ENCODE assay signal across 7 cellular contexts in the genomic region with DNA sequence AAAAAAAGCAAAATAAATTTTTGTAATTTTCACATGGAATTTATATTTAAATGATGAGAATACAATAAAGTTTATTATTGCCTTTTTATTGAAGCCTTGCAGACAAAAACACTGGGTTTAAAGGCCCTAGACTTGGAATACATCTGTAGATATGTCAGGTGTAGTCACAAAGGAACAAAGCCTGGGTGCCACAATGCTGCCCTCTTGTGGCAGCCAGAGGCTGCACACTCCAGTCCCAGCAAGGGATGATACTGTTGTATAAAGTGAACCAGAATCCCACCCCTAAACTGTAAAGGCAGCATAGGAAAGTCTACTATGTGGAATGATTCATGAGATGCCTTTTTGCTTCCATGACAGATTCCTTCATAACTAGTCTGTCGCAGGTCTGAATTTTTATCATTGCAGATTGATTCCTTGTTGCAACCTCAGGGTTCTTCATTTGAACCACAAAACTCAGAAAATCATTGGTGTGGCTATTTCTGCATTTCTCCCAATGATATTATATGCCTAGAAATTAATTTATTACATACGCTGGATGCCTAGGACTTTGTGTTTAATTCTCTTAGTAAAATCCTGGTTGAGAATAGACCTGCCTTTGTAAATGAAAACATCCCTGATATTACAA.
DNase-seq lines count a peak whose midpoint lies in the region; TF ChIP-seq lines count a peak whose summit lies in the region.

No MANE protein-coding gene starts in this region.

- TF ChIP-seq CTCF in GM12875 (IDR thresholded peaks at IDR 0.05; ENCODE audit: borderline replicate concordance, insufficient read depth, low read depth, low read length) = peak; percentile 92
- peak; percentile 100 for TF ChIP-seq CTCF in HFF-Myc (IDR thresholded peaks at IDR 0.05; ENCODE audit: low read depth, low read length, missing control alignments)
- peak; percentile 100 for TF ChIP-seq CTCF in astrocyte of the cerebellum (IDR thresholded peaks at IDR 0.05; ENCODE audit: low read depth, low read length, missing control alignments)

- H3K4me3 Mint-ChIP-seq in T-helper 2 cell treated with Interferon-gamma antibody and Interleukin-4, amounts not matched to agents 5 μg/mL and 100 μg/mL, for 36 hours = no peak overlapping the region

- H3K9me3 Mint-ChIP-seq in T-helper 2 cell treated with Interferon-gamma antibody and Interleukin-4, amounts not matched to agents 5 μg/mL and 100 μg/mL, for 36 hours = no peaks in the 10 kb centered on the region

- in situ Hi-C loops in astrocyte of the cerebellum (cut with HindIII; ENCODE audit: low sequenced_read_pairs) = no loop called here

- no peak overlapping the region for H3K4me3 ChIP-seq in GM12875 (ENCODE audit: low read depth, low read length)
- no peak overlapping the region for H3K4me3 ChIP-seq in HFF-Myc (replicated peaks; ENCODE audit: low read depth, low read length)
- no peak overlapping the region for H3K4me3 ChIP-seq in astrocyte of the cerebellum (ENCODE audit: low read depth, low read length)

- H3K27ac Mint-ChIP-seq in T-helper 2 cell treated with Interferon-gamma antibody and Interleukin-4, amounts not matched to agents 5 μg/mL and 100 μg/mL, for 36 hours = no peak overlapping the region

- H3K27me3 Mint-ChIP-seq in T-helper 2 cell treated with Interferon-gamma antibody and Interleukin-4, amounts not matched to agents 5 μg/mL and 100 μg/mL, for 36 hours (ENCODE audit: low read depth) = no peaks in the 10 kb centered on the region

- peak; percentile 42 for DNase-seq in HFF-Myc (ENCODE audit: extremely low read depth, low read depth)
- DNase-seq in MV-4-11 (lab: John Stamatoyannopoulos, UW) = peak; percentile 18
- peak; percentile 48 for DNase-seq in T-helper 2 cell treated with Interferon-gamma antibody and Interleukin-4, amounts not matched to agents 5 μg/mL and 100 μg/mL, for 36 hours (ENCODE audit: low spot score)
- peak; percentile 29 for DNase-seq in astrocyte of the cerebellum (ENCODE audit: low read depth)
- DNase-seq in hypothalamus (lab: John Stamatoyannopoulos, UW) = peak in 36 of 51 donors; percentile 1 to 68 (median 30)
- peak; percentile 17 to 43 for DNase-seq in stimulated activated CD4-positive, alpha-beta T cell treated with anti-CD3 and anti-CD28 coated beads, Interleukin-12 subunit alpha, Interleukin-12 subunit beta, amount 100 ng/mL, for 24 hours (ENCODE audit: low read depth in 2 of 2)

- H3K36me3 Mint-ChIP-seq in T-helper 2 cell treated with Interferon-gamma antibody and Interleukin-4, amounts not matched to agents 5 μg/mL and 100 μg/mL, for 36 hours (ENCODE audit: low read depth) = peaks cover 2% of the 10 kb centered on the region

- no peaks in the 10 kb centered on the region for H3K4me1 Mint-ChIP-seq in T-helper 2 cell treated with Interferon-gamma antibody and Interleukin-4, amounts not matched to agents 5 μg/mL and 100 μg/mL, for 36 hours (ENCODE audit: low read depth)
